10 cellular contexts compared by ENCODE assay signal in the genomic region with DNA sequence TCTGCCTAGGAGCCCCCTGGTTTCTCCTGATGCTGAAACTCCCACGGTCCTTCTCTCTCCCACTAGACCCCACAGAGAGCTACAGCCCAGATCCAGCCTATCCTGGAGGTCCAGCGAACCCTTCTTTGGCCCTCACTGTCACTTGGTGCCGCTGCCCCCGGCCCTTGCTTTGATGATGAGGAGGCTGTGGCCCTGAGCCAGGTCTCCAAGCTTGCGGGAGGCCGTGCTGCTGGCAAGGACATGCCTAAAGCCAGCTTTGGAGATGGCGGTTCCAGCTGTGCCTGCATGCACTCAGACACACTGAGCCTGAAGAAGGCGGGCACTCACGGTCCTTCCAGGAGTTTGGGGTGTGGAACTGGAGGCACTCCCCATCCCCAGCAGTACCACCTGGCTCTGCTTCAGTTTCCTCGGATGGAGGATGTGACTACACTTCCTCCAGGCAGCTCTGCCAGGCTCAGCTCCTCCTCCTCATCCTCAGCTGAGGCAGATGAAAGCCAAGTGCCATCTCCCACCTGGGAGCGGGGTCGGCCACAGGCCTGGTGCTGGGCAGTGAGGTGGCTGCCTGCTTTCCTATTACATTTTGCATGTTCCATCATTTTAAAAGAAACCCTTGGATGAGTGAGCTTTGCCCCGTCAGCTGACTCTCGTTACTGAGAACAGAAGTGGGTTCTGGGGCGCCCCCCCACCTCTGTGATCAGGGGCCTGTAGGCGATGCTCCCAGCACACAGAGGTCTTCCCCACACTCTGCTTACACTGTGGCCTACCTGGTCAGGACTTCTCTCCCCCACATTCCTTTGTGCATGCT. TPM values are rescaled to one million over a fixed set of nuclear protein-coding genes. Genes with fewer than 3 reads are reported as not detected.
A peak's percentile ranks its signal among the peaks of the same experiment; 100 is the strongest.
DNase-seq lines count a peak whose midpoint lies in the region; ATAC-seq and TF ChIP-seq lines count a peak whose summit lies in the region.
"Had no signal": no experiment of that assay in that cellular context is flagged by ENCODE, and none has a peak within 500 bp of the region (broad histone marks: within the 10 kb centered on the region; RNA-seq: fewer than 3 reads in every experiment).

No MANE protein-coding gene starts in this region.

- no peak for TF ChIP-seq EP300 in suprapubic skin (IDR thresholded peaks at IDR 0.05)

- DNase-seq in activated CD4-positive, alpha-beta T cell treated with anti-CD3 and anti-CD28 coated beads for 36 hours: peak; percentile 46
- DNase-seq in activated CD4-positive, alpha-beta T cell treated with anti-CD3 and anti-CD28 coated beads, Interleukin-2, amount 50 U/mL, for 4 hours: no peak
- DNase-seq in PC-3 (no peak), psoas muscle (peak in 1 of 2 donors; percentile 40), T-helper 9 cell (no peak), suprapubic skin (ENCODE audit: low spot score in 2 of 2) (no peak), HuH-7 (ENCODE audit: low spot score) (no peak)
- DNase-seq in effector memory CD4-positive, alpha-beta T cell: no peak

- peaks cover 47% of the 10 kb centered on the region for H3K36me3 Mint-ChIP-seq in activated CD4-positive, alpha-beta T cell treated with anti-CD3 and anti-CD28 coated beads for 36 hours (ENCODE audit: low read depth)

- WGBS in psoas muscle, 3 donors: 82 to 86% (median 84%) methylated on average over 15 to 16 of the region's 16 CpGs
- 77% methylated on average over 16 of the region's 16 CpGs for WGBS in suprapubic skin

- ATAC-seq in activated CD4-positive, alpha-beta T cell treated with anti-CD3 and anti-CD28 coated beads for 36 hours: no peak
- no peak for ATAC-seq in PC-3
- ATAC-seq in psoas muscle: no peak

- H3K27me3 ChIP-seq in PC-3 (ENCODE audit: low read length): no peaks in the 10 kb centered on the region
- no peaks in the 10 kb centered on the region for H3K27me3 ChIP-seq in effector memory CD4-positive, alpha-beta T cell (replicated peaks; ENCODE audit: control insufficient read depth, insufficient read depth, low read length, poor library complexity, severe bottlenecking)
- no peaks in the 10 kb centered on the region for H3K27me3 ChIP-seq in psoas muscle (ENCODE audit: insufficient read depth in 3 of 3, low read length in 2 of 3)
- H3K27me3 ChIP-seq in suprapubic skin: no peaks in the 10 kb centered on the region

- CTCF ChIA-PET in activated CD4-positive, alpha-beta T cell treated with anti-CD3 and anti-CD28 coated beads for 36 hours (lab: Charles Lee): interaction anchor here (0.8 to 1.3 kb wide), 2 partner anchors 189 to 207 kb away, joined by 3 to 6 read pairs; no protein-coding TSS in a partner anchor
- CTCF ChIA-PET in PC-3 (lab: Charles Lee): no interaction called here

- peak overlapping the region; percentile 97 for H3K27ac Mint-ChIP-seq in activated CD4-positive, alpha-beta T cell treated with anti-CD3 and anti-CD28 coated beads for 36 hours

- no peaks in the 10 kb centered on the region for H3K9me3 Mint-ChIP-seq in activated CD4-positive, alpha-beta T cell treated with anti-CD3 and anti-CD28 coated beads for 36 hours (ENCODE audit: low read depth)

- peak overlapping the region; percentile 57 for H3K4me2 ChIP-seq in PC-3 (ENCODE audit: low read length)

- peaks cover 29% of the 10 kb centered on the region for H3K79me2 ChIP-seq in PC-3 (ENCODE audit: low read length)

- H3K4me1 ChIP-seq in PC-3 (ENCODE audit: insufficient read depth, low read length) (peaks cover 24% of the 10 kb centered on the region), psoas muscle (peaks cover 22% of the 10 kb centered on the region), suprapubic skin (peaks cover 27% of the 10 kb centered on the region)
- H3K4me1 ChIP-seq in effector memory CD4-positive, alpha-beta T cell (ENCODE audit: control insufficient read depth, insufficient read depth, low read length, poor library complexity, severe bottlenecking): peaks cover 23% of the 10 kb centered on the region

- intact Hi-C loops in activated CD4-positive, alpha-beta T cell treated with anti-CD3 and anti-CD28 coated beads for 36 hours (cut with DNase I, micrococcal nuclease): loop anchor here (1.0 to 5.0 kb wide), 16 partner anchors 9 to 874 kb away; partner anchors contain the start of genes TNIP2 (in 2 of the 2), ADD1 (in 1 of the 2), CFAP99 (in 1 of the 2) and FAM193A (in 1 of the 2)
- intact Hi-C loops in PC-3 (cut with micrococcal nuclease) (no loop called here), psoas muscle (cut with DNase I) (no loop called here)

- peaks cover 65% of the 10 kb centered on the region for H3K4me1 Mint-ChIP-seq in activated CD4-positive, alpha-beta T cell treated with anti-CD3 and anti-CD28 coated beads for 36 hours

- H3K9me3 ChIP-seq in PC-3 (ENCODE audit: low read length) (no peaks in the 10 kb centered on the region), psoas muscle (no peaks in the 10 kb centered on the region), suprapubic skin (no peaks in the 10 kb centered on the region)
- no peaks in the 10 kb centered on the region for H3K9me3 ChIP-seq in effector memory CD4-positive, alpha-beta T cell (ENCODE audit: control insufficient read depth, low read length)
- H3K9me3 ChIP-seq: A549 had no signal

- no peaks in the 10 kb centered on the region for H3F3A ChIP-seq in PC-3 (ENCODE audit: low read length, unreplicated experiment)

- TF ChIP-seq POLR2A in suprapubic skin (IDR thresholded peaks at IDR 0.05): no peak

- H3K27ac ChIP-seq in PC-3 (ENCODE audit: low read length) (peak overlapping the region; percentile 91), psoas muscle (peak overlapping the region; percentile 72), suprapubic skin (no peak overlapping the region)
- H3K27ac ChIP-seq in effector memory CD4-positive, alpha-beta T cell (ENCODE audit: insufficient read depth, low read length, poor library complexity, severe bottlenecking): peak overlapping the region; percentile 89
- H3K27ac ChIP-seq: SK-N-MC had no signal

- BruUV-seq in PC-3 (replicated peaks; lab: Mats Ljungman, UMichigan): no TSS peak

- peak overlapping the region; percentile 62 for H3K4me3 Mint-ChIP-seq in activated CD4-positive, alpha-beta T cell treated with anti-CD3 and anti-CD28 coated beads for 36 hours

- POLR2A ChIA-PET in activated CD4-positive, alpha-beta T cell treated with anti-CD3 and anti-CD28 coated beads for 36 hours (lab: Charles Lee): interaction anchor here (0.8 to 2.4 kb wide), 7 partner anchors 9 to 189 kb away, joined by 3 to 11 read pairs (median 6); partner anchors contain the start of genes SH3BP2 and TNIP2
- POLR2A ChIA-PET in PC-3 (lab: Charles Lee; ENCODE audit: unreplicated experiment): no interaction called here

- no peak overlapping the region for H2AFZ ChIP-seq in PC-3 (ENCODE audit: low read length)

- H3K9me2 ChIP-seq in PC-3 (replicated peaks; ENCODE audit: low read length): no peaks in the 10 kb centered on the region

- no peaks in the 10 kb centered on the region for H4K20me1 ChIP-seq in PC-3 (ENCODE audit: low read length)

- TF ChIP-seq CTCF in PC-3 (conservative IDR thresholded peaks at IDR 0.05; ENCODE audit: low read depth, low read length) (no peak), psoas muscle (IDR thresholded peaks at IDR 0.05) (no peak), suprapubic skin (IDR thresholded peaks at IDR 0.05) (no peak)

- H3K4me3 ChIP-seq in PC-3 (ENCODE audit: low read length) (no peak overlapping the region), psoas muscle (no peak overlapping the region), suprapubic skin (no peak overlapping the region)
- H3K4me3 ChIP-seq in effector memory CD4-positive, alpha-beta T cell (ENCODE audit: insufficient read depth, low read depth, low read length, poor library complexity, severe bottlenecking): no peak overlapping the region
- H3K4me3 ChIP-seq: A549, SK-N-MC had no signal

- H3K36me3 ChIP-seq in PC-3 (ENCODE audit: low read depth, low read length): peaks cover 11% of the 10 kb centered on the region; the same call in 1 of the 2 replicates
- H3K36me3 ChIP-seq in effector memory CD4-positive, alpha-beta T cell (ENCODE audit: control insufficient read depth, insufficient read depth, low read length): peaks cover 51% of the 10 kb centered on the region
- H3K36me3 ChIP-seq in psoas muscle (ENCODE audit: insufficient read depth in 1 of 2, low read depth in 1 of 2): peaks cover 5 to 56% of the 10 kb centered on the region in 2 donors
- H3K36me3 ChIP-seq in suprapubic skin: peaks cover 59% of the 10 kb centered on the region

- no peaks in the 10 kb centered on the region for H3K27me3 Mint-ChIP-seq in activated CD4-positive, alpha-beta T cell treated with anti-CD3 and anti-CD28 coated beads for 36 hours

- H3K9ac ChIP-seq in PC-3 (ENCODE audit: low read length): peak overlapping the region; percentile 37

RNA-seq across cellular contexts. Expression of gene TNIP2, which starts 9.0 kb away (rescaled TPM):
- total RNA-seq in activated CD4-positive, alpha-beta T cell treated with anti-CD3 and anti-CD28 coated beads for 36 hours: 10 to 100 TPM; 50.6 to 59.4 TPM
- total RNA-seq in PC-3 (2014; rRNA removed) (56.5 and 77.8 TPM in 2 replicates), psoas muscle (10 to 100 TPM; 16.3 to 44.6 (median 32.4) TPM), suprapubic skin (10 to 100 TPM; 21.8 to 36.0 (median 30.8) TPM)
- polyA plus RNA-seq in psoas muscle: 10 to 100 TPM; 45.9 to 66.2 (median 59.5) TPM

RNA-seq across cellular contexts. Expression of gene SH3BP2, which starts 45.8 kb away (rescaled TPM):
- 10 to 100 TPM; 63.3 to 68.3 TPM for total RNA-seq in activated CD4-positive, alpha-beta T cell treated with anti-CD3 and anti-CD28 coated beads for 36 hours
- 16.9 and 17.4 TPM in 2 replicates for total RNA-seq in PC-3 (2014; rRNA removed)
- total RNA-seq in psoas muscle: 10 to 100 TPM; 12.4 to 18.1 (median 13.9) TPM
- polyA plus RNA-seq in psoas muscle: 10 to 100 TPM in 1 of 3 donors, 1 to 10 TPM in 2; 7.1 to 13.1 (median 8.0) TPM
- total RNA-seq in suprapubic skin: 100 to 1,000 TPM; 116 to 709 (median 162) TPM

Comparison
In these comparisons a context has a peak if more than half of its experiments do, and no peak if none do; other contexts are left out.
1. intact Hi-C loops: an anchor here in activated CD4-positive, alpha-beta T cell treated with anti-CD3 and anti-CD28 coated beads for 36 hours (1.0 to 5.0 kb wide); none called in PC-3 and psoas muscle.